In genomic region chr1:63773815-63774616, GRCh38 we compare ENCODE assay signal across 8 cellular contexts. TPM values are rescaled to one million over a fixed set of nuclear protein-coding genes. Genes with fewer than 3 reads are reported as not detected.
DNase-seq lines count a peak whose midpoint lies in the region; ATAC-seq and TF ChIP-seq lines count a peak whose summit lies in the region.

Gene ROR1, plus strand, starts transcription at chr1:63774017.

- TF ChIP-seq EP300 in esophagus muscularis mucosa (IDR thresholded peaks at IDR 0.05) = no peak

- H3K36me3 ChIP-seq in esophagus muscularis mucosa = no peaks in the 10 kb centered on the region
- H3K36me3 ChIP-seq in mucosa of descending colon (ENCODE audit: low read depth) = no peaks in the 10 kb centered on the region

- WGBS in esophagus muscularis mucosa = 0% methylated on average over 7 of the region's 99 CpGs

- no peak for TF ChIP-seq POLR2A in esophagus muscularis mucosa (IDR thresholded peaks at IDR 0.05; ENCODE audit: low read depth)

- peaks cover 0 to 15% (median 0%) of the 10 kb centered on the region in 4 donors for H3K27me3 ChIP-seq in esophagus muscularis mucosa

- no peaks in the 10 kb centered on the region for H3K36me3 Mint-ChIP-seq in stimulated activated effector memory CD8-positive, alpha-beta T cell treated with anti-CD3 and anti-CD28 coated beads, Interleukin-12 subunit alpha, Interleukin-12 subunit beta, amount 100 ng/mL, for 72 hours

- DNase-seq in SIG-M5 treated with dmso at 0.1 percent for 504 hours (lab: John Stamatoyannopoulos, UW; ENCODE audit: unreplicated experiment) (peak; percentile 48), SIG-M5 (lab: John Stamatoyannopoulos, UW) (no peak), NCI-H510A (lab: John Stamatoyannopoulos, UW) (peak; percentile 60), activated T-cell treated with anti-CD3 and anti-CD28 coated beads for 24 hours (ENCODE audit: low read depth) (peak; percentile 32), esophagus muscularis mucosa (ENCODE audit: extremely low spot score) (peak; percentile 93), mucosa of descending colon (peak; percentile 85 to 89 (median 86))
- peak in 1 of 2 donors; percentile 49 for DNase-seq in stimulated activated effector memory CD8-positive, alpha-beta T cell treated with anti-CD3 and anti-CD28 coated beads, Interleukin-12 subunit alpha, Interleukin-12 subunit beta, amount 100 ng/mL, for 72 hours (ENCODE audit: low spot score in 2 of 2)

- TF ChIP-seq CTCF in esophagus muscularis mucosa (IDR thresholded peaks at IDR 0.05) (peak; percentile 47 to 64 (median 57)), mucosa of descending colon (IDR thresholded peaks at IDR 0.05) (peak; percentile 57)

- no peak within 1 kb of the TSS for H3K27ac Mint-ChIP-seq in stimulated activated effector memory CD8-positive, alpha-beta T cell treated with anti-CD3 and anti-CD28 coated beads, Interleukin-12 subunit alpha, Interleukin-12 subunit beta, amount 100 ng/mL, for 72 hours

- H3K4me1 ChIP-seq in esophagus muscularis mucosa (peaks cover 6 to 31% (median 21%) of the 10 kb centered on the region in 4 donors), mucosa of descending colon (ENCODE audit: low read depth) (no peaks in the 10 kb centered on the region)

- no peaks in the 10 kb centered on the region for H3K9me3 Mint-ChIP-seq in stimulated activated effector memory CD8-positive, alpha-beta T cell treated with anti-CD3 and anti-CD28 coated beads, Interleukin-12 subunit alpha, Interleukin-12 subunit beta, amount 100 ng/mL, for 72 hours

- H3K4me1 Mint-ChIP-seq in stimulated activated effector memory CD8-positive, alpha-beta T cell treated with anti-CD3 and anti-CD28 coated beads, Interleukin-12 subunit alpha, Interleukin-12 subunit beta, amount 100 ng/mL, for 72 hours = peaks cover 13% of the 10 kb centered on the region

- H3K9me3 ChIP-seq in esophagus muscularis mucosa = no peaks in the 10 kb centered on the region
- H3K9me3 ChIP-seq in mucosa of descending colon = no peaks in the 10 kb centered on the region

- peak within 1 kb of the TSS; percentile 62 to 83 (median 70) for H3K4me3 ChIP-seq in esophagus muscularis mucosa
- peak within 1 kb of the TSS; percentile 33 for H3K4me3 ChIP-seq in mucosa of descending colon

- intact Hi-C loops in esophagus muscularis mucosa (cut with DNase I) (loop anchor here (5.0 to 10.0 kb wide), 4 partner anchors 79 to 471 kb away; no protein-coding TSS in a partner anchor), mucosa of descending colon (cut with DNase I, micrococcal nuclease) (loop anchor here in 1 of 2 donors (10.0 kb wide), 1 partner anchor 361 kb away; no protein-coding TSS in a partner anchor)

- peak; percentile 86 for ATAC-seq in HG03159 (IDR thresholded peaks at IDR 0.05; ENCODE audit: unreplicated experiment)
- ATAC-seq in mucosa of descending colon = peak; percentile 97
- peak; percentile 58 for ATAC-seq in stimulated activated effector memory CD8-positive, alpha-beta T cell treated with anti-CD3 and anti-CD28 coated beads, Interleukin-12 subunit alpha, Interleukin-12 subunit beta, amount 100 ng/mL, for 72 hours

- H3K4me3 Mint-ChIP-seq in stimulated activated effector memory CD8-positive, alpha-beta T cell treated with anti-CD3 and anti-CD28 coated beads, Interleukin-12 subunit alpha, Interleukin-12 subunit beta, amount 100 ng/mL, for 72 hours = peak within 1 kb of the TSS; percentile 4

- peak within 1 kb of the TSS; percentile 76 to 87 (median 82) for H3K27ac ChIP-seq in esophagus muscularis mucosa (replicated peaks in 1 of 4)

RNA-seq across cellular contexts. Expression of gene ROR1, which starts in this region (rescaled TPM):
- total RNA-seq in esophagus muscularis mucosa (1 to 10 TPM; 5.1 to 7.3 (median 6.5) TPM), mucosa of descending colon (10 to 100 TPM in 1 of 3 donors, 1 to 10 TPM in 2; 3.1 to 19.8 (median 3.4) TPM)
